Comparison of ENCODE assay signal across 32 cellular contexts in genomic region chr1:38327559-38327973, GRCh38.
A peak's percentile ranks its signal among the peaks of the same experiment; 100 is the strongest.
DNase-seq lines count a peak whose midpoint lies in the region; ATAC-seq and TF ChIP-seq lines count a peak whose summit lies in the region.
"Had no signal": no experiment of that assay in that cellular context is flagged by ENCODE, and none has a peak within 500 bp of the region (broad histone marks: within the 10 kb centered on the region; RNA-seq: fewer than 3 reads in every experiment).

No MANE protein-coding gene starts in this region.

- peaks cover 16% of the 10 kb centered on the region; the same call in 1 of the 2 replicates for H3K9me2 ChIP-seq in GM23338 (ENCODE audit: insufficient read depth)

- H3K27me3 Mint-ChIP-seq in GM23338 (ENCODE audit: insufficient read depth, low read depth, poor library complexity) = peaks cover 3% of the 10 kb centered on the region

- H3K36me3 Mint-ChIP-seq in GM23338 (ENCODE audit: low read depth) = 0 out of 3 replicates have a peak, but pooled peaks cover 2% of the 10 kb centered on the region
- H3K36me3 Mint-ChIP-seq: activated naive CD4-positive, alpha-beta T cell treated with anti-CD3 and anti-CD28 coated beads, Interleukin-2, amount 50 U/mL, for 72 hours; CD8-positive, alpha-beta T cell; natural killer cell; T-cell had no signal

- no peaks in the 10 kb centered on the region for H3K9me3 ChIP-seq in A673 (ENCODE audit: low read depth, low read length, poor library complexity, severe bottlenecking)
- H3K9me3 ChIP-seq: BE2C, psoas muscle, sigmoid colon had no signal

- no peak overlapping the region for H2BK120ac ChIP-seq in mesendoderm (ENCODE audit: low read depth, low read length)

- no peak overlapping the region for H2AFZ ChIP-seq in GM23338

- no peak overlapping the region for H3K56ac ChIP-seq in mesendoderm (ENCODE audit: low read length)

- H3K36me3 ChIP-seq in A673 (ENCODE audit: insufficient read depth, low read length, poor library complexity, severe bottlenecking) = no peaks in the 10 kb centered on the region
- H3K36me3 ChIP-seq in mesendoderm (ENCODE audit: control insufficient read depth, insufficient read depth, low read length) = no peaks in the 10 kb centered on the region
- no peaks in the 10 kb centered on the region for H3K36me3 ChIP-seq in GM23338 (ENCODE audit: insufficient read depth)
- H3K36me3 ChIP-seq: BE2C, sigmoid colon, SJCRH30 had no signal

- CTCF ChIA-PET in A673 (lab: Charles Lee) = no interaction called here

- intact Hi-C loops in A673 (cut with micrococcal nuclease; ENCODE audit: unreplicated experiment) = no loop called here

- H3K79me1 ChIP-seq in mesendoderm (ENCODE audit: low read length) = no peaks in the 10 kb centered on the region

- POLR2A ChIA-PET in A673 (lab: Charles Lee; ENCODE audit: low non-redundant PET) = no interaction called here

- no peaks in the 10 kb centered on the region for H3K79me2 ChIP-seq in mesendoderm (ENCODE audit: control insufficient read depth, insufficient read depth, low read length)
- H3K79me2 ChIP-seq in GM23338 (replicated peaks; ENCODE audit: insufficient read depth) = no peaks in the 10 kb centered on the region

- no peaks in the 10 kb centered on the region for H3K27me3 ChIP-seq in A673 (replicated peaks; ENCODE audit: insufficient read depth, low read depth, low read length, poor library complexity)
- H3K27me3 ChIP-seq in mesendoderm (ENCODE audit: insufficient read depth, low read length, poor library complexity) = no peaks in the 10 kb centered on the region
- no peaks in the 10 kb centered on the region for H3K27me3 ChIP-seq in GM23338 (ENCODE audit: insufficient read depth)
- H3K27me3 ChIP-seq: BE2C, sigmoid colon had no signal

- H2BK15ac ChIP-seq in mesendoderm (replicated peaks; ENCODE audit: low read depth) = no peak overlapping the region

- H3K18ac ChIP-seq in mesendoderm (ENCODE audit: low read length) = no peak overlapping the region

- no peaks in the 10 kb centered on the region for H4K20me1 ChIP-seq in GM23338 (replicated peaks; ENCODE audit: insufficient read depth)

- no peak overlapping the region for H3K4me2 ChIP-seq in mesendoderm (ENCODE audit: low read length)
- H3K4me2 ChIP-seq in GM23338 = no peak overlapping the region

- H3K4ac ChIP-seq in mesendoderm (ENCODE audit: low read depth, low read length) = no peak overlapping the region

- H3K23ac ChIP-seq in mesendoderm (ENCODE audit: low read length) = no peak overlapping the region

- no peak overlapping the region for H3K4me3 ChIP-seq in A673 (ENCODE audit: low read depth, low read length, poor library complexity, severe bottlenecking)
- H3K4me3 ChIP-seq in mesendoderm (ENCODE audit: low read length) = no peak overlapping the region
- no peak overlapping the region for H3K4me3 ChIP-seq in GM23338
- H3K4me3 ChIP-seq: psoas muscle, sigmoid colon, SJCRH30 had no signal

- H3K4me1 Mint-ChIP-seq in GM23338 = peaks cover 5% of the 10 kb centered on the region; the same call in 1 of the 3 replicates
- H3K4me1 Mint-ChIP-seq: natural killer cell, T-cell had no signal

- DNase-seq in A673 (ENCODE audit: low spot score) (peak; percentile 29), ELF-1 (ENCODE audit: low read depth, low spot score) (peak; percentile 14), cerebellar cortex (ENCODE audit: low spot score) (peak; percentile 2), mesendoderm (peak; percentile 4), GM23338 (ENCODE audit: low spot score) (no peak), GM10266 (ENCODE audit: extremely low spot score) (no peak), DMS153 (lab: John Stamatoyannopoulos, UW) (no peak)
- DNase-seq: activated CD4-positive, alpha-beta T cell treated with anti-CD3 and anti-CD28 coated beads for 48 hours; activated effector memory CD4-positive, alpha-beta T cell treated with Interleukin-2 at 50 U/mL for 16 hours; activated T-cell treated with anti-CD3 and anti-CD28 coated beads, Interleukin-2, amount 50 U/mL, for 1 hour; BE2C; CD8-positive, alpha-beta T cell; cortex of kidney; effector memory CD4-positive, alpha-beta T cell; glutamatergic neuron; GOT3; islet precursor cell; KG1; left ventricle myocardium superior; natural killer cell; NCI-H226; NCI-H748 treated with DMSO at 0.1 percent for 48 hours; psoas muscle; sigmoid colon; stimulated activated CD4-positive, alpha-beta T cell treated with anti-CD3 and anti-CD28 coated beads, Interleukin-4, amount 100 ng/mL, for 24 hours; T-cell; trophoblast cell had no signal

- no peaks in the 10 kb centered on the region for H3K9me3 Mint-ChIP-seq in GM23338
- H3K9me3 Mint-ChIP-seq: activated naive CD4-positive, alpha-beta T cell treated with anti-CD3 and anti-CD28 coated beads, Interleukin-2, amount 50 U/mL, for 72 hours; CD8-positive, alpha-beta T cell; natural killer cell; T-cell had no signal

- no peak overlapping the region for H2AK5ac ChIP-seq in mesendoderm (ENCODE audit: low read length)

- H2BK5ac ChIP-seq in mesendoderm (ENCODE audit: low read length) = no peak overlapping the region

- TF ChIP-seq CTCF in A673 (conservative IDR thresholded peaks at IDR 0.05; ENCODE audit: low read depth, low read length) = no peak
- TF ChIP-seq CTCF in GM23338 (conservative IDR thresholded peaks at IDR 0.05; ENCODE audit: low read depth in 2 of 2) = no peak
- TF ChIP-seq CTCF in GM10266 (IDR thresholded peaks at IDR 0.05; ENCODE audit: control insufficient read depth, insufficient read depth, low read depth, missing control alignments) = no peak

- no peaks in the 10 kb centered on the region for H3F3A ChIP-seq in GM23338 (replicated peaks; ENCODE audit: low read depth)

- ATAC-seq in GM21367 (IDR thresholded peaks at IDR 0.05; ENCODE audit: unreplicated experiment) (no peak), GM23338 (no peak)
- ATAC-seq: activated naive CD4-positive, alpha-beta T cell treated with anti-CD3 and anti-CD28 coated beads, Interleukin-2, amount 50 U/mL, for 72 hours; CD8-positive, alpha-beta T cell; left ventricle myocardium superior; psoas muscle; T-cell had no signal

- BruUV-seq in A673 (replicated peaks; lab: Mats Ljungman, UMichigan) = no TSS peak

- no peak overlapping the region for H3K27ac Mint-ChIP-seq in GM23338
- H3K27ac Mint-ChIP-seq: activated naive CD4-positive, alpha-beta T cell treated with anti-CD3 and anti-CD28 coated beads, Interleukin-2, amount 50 U/mL, for 72 hours; CD8-positive, alpha-beta T cell; natural killer cell; T-cell had no signal

- H3K4me3 Mint-ChIP-seq in GM23338 = no peak overlapping the region
- H3K4me3 Mint-ChIP-seq: CD8-positive, alpha-beta T cell; natural killer cell; T-cell had no signal

- H3K4me1 ChIP-seq in A673 (ENCODE audit: insufficient read depth, low read length, poor library complexity, severe bottlenecking) (no peaks in the 10 kb centered on the region), mesendoderm (ENCODE audit: control insufficient read depth, low read depth, low read length) (no peaks in the 10 kb centered on the region), GM23338 (ENCODE audit: insufficient read depth) (no peaks in the 10 kb centered on the region)
- H3K4me1 ChIP-seq: BE2C, psoas muscle, sigmoid colon, SJCRH30 had no signal

- H3K27ac ChIP-seq in A673 (ENCODE audit: low read depth, low read length, poor library complexity, severe bottlenecking) (no peak overlapping the region), mesendoderm (ENCODE audit: low read depth, low read length) (no peak overlapping the region), GM23338 (ENCODE audit: low read depth) (no peak overlapping the region)
- H3K27ac ChIP-seq: epithelial cell of prostate, HL-60, psoas muscle, sigmoid colon, SJCRH30 had no signal

- H4K5ac ChIP-seq in mesendoderm (ENCODE audit: low read length) = no peak overlapping the region

- no peak overlapping the region for H3K9ac ChIP-seq in mesendoderm (ENCODE audit: low read length)

- H4K8ac ChIP-seq in mesendoderm (ENCODE audit: low read depth, low read length) = no peak overlapping the region

- no CpG with 5 or more reads among the region's 2 CpGs for WGBS in mesendoderm (ENCODE audit: extremely low coverage, insufficient coverage, low lambda C conversion rate)

TF ChIP-seq in GM23338, 12 proteins besides CTCF, POLR2A, EP300 and RAD21 (continues in another document):
- TF ChIP-seq EZH2phosphoT487 (IDR thresholded peaks at IDR 0.05; ENCODE audit: unreplicated experiment) (no peak), ETS1 (IDR thresholded peaks at IDR 0.05) (no peak), NANOG (IDR thresholded peaks at IDR 0.05; ENCODE audit: borderline replicate concordance) (no peak)

Comparison
In these comparisons a context has a peak if more than half of its experiments do, and no peak if none do; other contexts are left out.
1. DNase-seq: peak in A673 (single experiment), ELF-1 (single experiment), cerebellar cortex (single experiment) and mesendoderm (single experiment); none in GM23338 (single experiment), GM10266 (single experiment) and DMS153 (single experiment).